Comparison of ENCODE assay signal across 20 cellular contexts in the genomic region with DNA sequence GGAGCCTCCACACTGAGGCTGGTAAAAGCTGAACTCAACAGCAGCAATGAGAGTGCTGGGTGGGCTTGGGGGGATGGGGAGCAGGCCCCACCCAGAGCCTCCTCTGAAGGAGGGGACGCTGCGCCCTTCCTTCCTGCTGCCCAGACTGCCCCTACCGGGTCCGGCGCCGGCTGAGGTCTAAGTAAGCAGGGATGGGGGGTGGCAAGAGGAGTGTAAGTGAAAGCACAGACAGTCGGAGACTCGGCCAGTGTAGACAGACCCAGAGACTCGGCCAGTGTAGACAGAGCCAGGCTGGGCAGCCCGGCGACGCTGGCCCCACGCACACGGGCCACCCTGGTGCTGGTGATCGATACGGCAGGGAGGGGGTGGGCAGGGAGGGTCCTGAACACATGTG. TPM values are rescaled to one million over a fixed set of nuclear protein-coding genes. Genes with fewer than 3 reads are reported as not detected.
DNase-seq lines count a peak whose midpoint lies in the region; ATAC-seq, FAIRE-seq and TF ChIP-seq lines count a peak whose summit lies in the region.
"Had no signal": no experiment of that assay in that cellular context is flagged by ENCODE, and none has a peak within 500 bp of the region (broad histone marks: within the 10 kb centered on the region; RNA-seq: fewer than 3 reads in every experiment).

No MANE protein-coding gene starts in this region.

- TF ChIP-seq EP300 in HepG2 (IDR thresholded peaks at IDR 0.05; ENCODE audit: low read depth in 2 of 2, low read length in 2 of 2) (no peak), HepG2 (CRISPR knock-in tag; IDR thresholded peaks at IDR 0.05; ENCODE audit: borderline replicate concordance) (no peak)

- in situ Hi-C loops in HepG2 (cut with HindIII; ENCODE audit: extremely low pct_ligation_motif_present, low pct_unique_long_range_greater_than_20kb): no loop called here

- H3K4me3 Mint-ChIP-seq in glutamatergic neuron (ENCODE audit: unreplicated experiment): no peak overlapping the region

- FAIRE-seq in HepG2 (lab: Jason Lieb, UNC): no peak
- no peak for FAIRE-seq in GM12891 (lab: Jason Lieb, UNC)
- FAIRE-seq: GM18507, H54, RCC 7860 had no signal

- H3K27me3 ChIP-seq in HepG2 (ENCODE audit: control insufficient read depth in 1 of 2, insufficient read depth in 2 of 2, low read length in 2 of 2) (no peaks in the 10 kb centered on the region), right lobe of liver (no peaks in the 10 kb centered on the region), spleen (replicated peaks in 1 of 7) (peaks cover 0 to 22% (median 7%) of the 10 kb centered on the region in 7 donors)
- H3K27me3 ChIP-seq: MG63, SJCRH30 had no signal

- H4K20me1 ChIP-seq in HepG2 (ENCODE audit: insufficient read depth, low read length): peaks cover 7% of the 10 kb centered on the region; the same call in 1 of the 2 replicates
- H4K20me1 ChIP-seq in OCI-LY7 (ENCODE audit: insufficient read depth, low read length): no peaks in the 10 kb centered on the region

- H3K27me3 Mint-ChIP-seq in glutamatergic neuron (ENCODE audit: unreplicated experiment): peaks cover under 1% of the 10 kb centered on the region

- TF ChIP-seq CTCF in HepG2 (CRISPR knock-in tag; IDR thresholded peaks at IDR 0.05) (no peak), right lobe of liver (IDR thresholded peaks at IDR 0.05) (no peak), OCI-LY7 (conservative IDR thresholded peaks at IDR 0.05; ENCODE audit: low read length) (no peak), glutamatergic neuron (IDR thresholded peaks at IDR 0.05; ENCODE audit: partially characterized antibody, unreplicated experiment) (no peak), spleen (IDR thresholded peaks at IDR 0.05 in 8 of 11, conservative IDR thresholded peaks at IDR 0.05 in 3 of 11) (no peak)

- H3K4me1 ChIP-seq in HepG2 (ENCODE audit: insufficient read depth, low read length) (peaks cover 38% of the 10 kb centered on the region), right lobe of liver (peaks cover 0 to 10% (median 2%) of the 10 kb centered on the region in 4 donors), OCI-LY7 (ENCODE audit: insufficient read depth, low read length, poor library complexity, severe bottlenecking) (peaks cover 15% of the 10 kb centered on the region), spleen (peaks cover 7 to 44% (median 26%) of the 10 kb centered on the region in 6 donors)

- H2AFZ ChIP-seq in HepG2 (ENCODE audit: low read length) (no peak overlapping the region), OCI-LY7 (ENCODE audit: low read length) (no peak overlapping the region)

- peaks cover 4% of the 10 kb centered on the region for H3K4me1 Mint-ChIP-seq in glutamatergic neuron (ENCODE audit: low read depth, unreplicated experiment)

- no peak for TF ChIP-seq RAD21 in HepG2 (CRISPR knock-in tag; IDR thresholded peaks at IDR 0.05)

- no peak for ATAC-seq in HepG2
- no peak for ATAC-seq in right lobe of liver

- no peak for TF ChIP-seq POLR2A in HepG2 (IDR thresholded peaks at IDR 0.05; ENCODE audit: insufficient read depth in 1 of 2, low read depth in 2 of 2, low read length in 2 of 2)
- TF ChIP-seq POLR2A in right lobe of liver (IDR thresholded peaks at IDR 0.05): no peak
- TF ChIP-seq POLR2A in spleen (IDR thresholded peaks at IDR 0.05): no peak
- TF ChIP-seq POLR2A in GM12891 (IDR thresholded peaks at IDR 0.05; ENCODE audit: low read depth, low read length): no peak

- CTCF ChIA-PET in HepG2 (lab: Yijun Ruan, JAX; ENCODE audit: low intra/inter-chr PET ratio, low total read pairs): no interaction called here
- CTCF ChIA-PET in OCI-LY7 (lab: Charles Lee; ENCODE audit: unreplicated experiment): no interaction called here

- WGBS in HepG2 (ENCODE audit: low lambda C conversion rate): 95% methylated on average over 11 of the region's 16 CpGs
- WGBS in right lobe of liver (ENCODE audit: insufficient coverage, low coverage, low lambda C conversion rate, missing lambda C conversion rate): 93% methylated on average over 3 of the region's 16 CpGs
- WGBS in spleen, 5 donors: 89 to 94% (median 90%) methylated on average over 14 to 16 of the region's 16 CpGs

- no peaks in the 10 kb centered on the region for H3K79me2 ChIP-seq in HepG2 (ENCODE audit: insufficient read depth, low read length)
- no peaks in the 10 kb centered on the region for H3K79me2 ChIP-seq in OCI-LY7 (ENCODE audit: insufficient read depth, low read depth, low read length)

- no peaks in the 10 kb centered on the region for H3K36me3 Mint-ChIP-seq in glutamatergic neuron (ENCODE audit: unreplicated experiment)

- H3K4me3 ChIP-seq in HepG2 (replicated peaks in 1 of 3; ENCODE audit: insufficient read depth in 1 of 3, low read depth in 2 of 3, low read length in 3 of 3): no peak overlapping the region
- no peak overlapping the region for H3K4me3 ChIP-seq in right lobe of liver
- H3K4me3 ChIP-seq in OCI-LY7 (ENCODE audit: low read depth, low read length, poor library complexity, severe bottlenecking): no peak overlapping the region
- H3K4me3 ChIP-seq in spleen: no peak overlapping the region
- H3K4me3 ChIP-seq: MG63, SJCRH30 had no signal

- H3K36me3 ChIP-seq in HepG2 (replicated peaks in 1 of 2; ENCODE audit: control insufficient read depth in 1 of 2, insufficient read depth in 2 of 2, low read length in 2 of 2): peaks cover 8 to 28% of the 10 kb centered on the region in 2 experiments
- peaks cover 0 to 4% (median 0%) of the 10 kb centered on the region in 4 donors for H3K36me3 ChIP-seq in right lobe of liver
- peaks cover 17% of the 10 kb centered on the region; the same call in 1 of the 2 replicates for H3K36me3 ChIP-seq in OCI-LY7 (ENCODE audit: insufficient read depth, low read length)
- H3K36me3 ChIP-seq in spleen: peaks cover 0 to 27% (median 8%) of the 10 kb centered on the region in 6 donors

- H3K4me2 ChIP-seq in HepG2 (ENCODE audit: low read depth, low read length) (no peak overlapping the region), OCI-LY7 (ENCODE audit: low read length) (no peak overlapping the region)
- H3K4me2 ChIP-seq: KMS-11 had no signal

- intact Hi-C loops in HepG2 (cut with micrococcal nuclease; ENCODE audit: unreplicated experiment): loop anchor here (5.0 kb wide), 1 partner anchor 161 kb away; no protein-coding TSS in a partner anchor
- intact Hi-C loops in right lobe of liver (cut with DNase I): no loop called here
- intact Hi-C loops in OCI-LY7 (cut with micrococcal nuclease; ENCODE audit: unreplicated experiment): loop anchor here (5.0 kb wide), 2 partner anchors 146 to 161 kb away; partner anchors contain the start of gene NRARP
- intact Hi-C loops in spleen (cut with DNase I; ENCODE audit: low total_unique reads): no loop called here

- DNase-seq in HepG2 (ENCODE audit: low spot score): no peak
- DNase-seq in right lobe of liver: no peak
- DNase-seq in OCI-LY7 (ENCODE audit: low spot score): no peak
- peak; percentile 16 for DNase-seq in glutamatergic neuron
- DNase-seq in spleen: peak; percentile 69
- DNase-seq in GM12891 (ENCODE audit: insufficient read length, low spot score): no peak
- DNase-seq in medulla oblongata (ENCODE audit: extremely low spot score): no peak
- DNase-seq: MG63, NCI-H1092 treated with DMSO at 0.1 percent for 48 hours, NCI-H187 treated with DMSO at 0.1 percent for 48 hours, NCI-H2171, SJCRH30 had no signal

- peaks cover 2% of the 10 kb centered on the region for H3K9me3 Mint-ChIP-seq in glutamatergic neuron (ENCODE audit: unreplicated experiment)

- no peaks in the 10 kb centered on the region for H3K9me2 ChIP-seq in OCI-LY7 (ENCODE audit: insufficient read depth, low read length)

- POLR2A ChIA-PET in HepG2 (lab: Yijun Ruan, JAX): interaction anchor here (1.0 to 3.3 kb wide), 3 partner anchors 11 to 146 kb away, joined by 3 to 12 read pairs (median 4); partner anchors contain the start of genes EXD3, NOXA1, NRARP and NSMF
- POLR2A ChIA-PET in OCI-LY7 (lab: Charles Lee): no interaction called here

- BruUV-seq in HepG2 (replicated peaks; lab: Mats Ljungman, UMichigan) (no TSS peak), OCI-LY7 (replicated peaks; lab: Mats Ljungman, UMichigan) (TSS peak; percentile 83)

- no peaks in the 10 kb centered on the region for H3K9me3 ChIP-seq in HepG2 (ENCODE audit: low read length)
- H3K9me3 ChIP-seq in right lobe of liver: no peaks in the 10 kb centered on the region
- H3K9me3 ChIP-seq in OCI-LY7 (ENCODE audit: low read length): no peaks in the 10 kb centered on the region
- H3K9me3 ChIP-seq in spleen: no peaks in the 10 kb centered on the region
- H3K9me3 ChIP-seq: MG63, SJCRH30 had no signal

- H3K27ac ChIP-seq in HepG2 (ENCODE audit: extremely low read length, insufficient read depth, low read length) (no peak overlapping the region), right lobe of liver (no peak overlapping the region), OCI-LY7 (ENCODE audit: low read depth, low read length, poor library complexity, severe bottlenecking) (no peak overlapping the region), spleen (no peak overlapping the region)
- H3K27ac ChIP-seq: HL-60, KMS-11, SJCRH30 had no signal

- H3K27ac Mint-ChIP-seq in glutamatergic neuron (ENCODE audit: unreplicated experiment): no peak overlapping the region

- H3K9ac ChIP-seq in HepG2 (ENCODE audit: insufficient read depth, low read depth, low read length): no peak overlapping the region
- H3K9ac ChIP-seq: KMS-11 had no signal

RNA-seq across cellular contexts. Expression of gene ENTPD8, which starts 7.4 kb away (rescaled TPM):
- total RNA-seq in HepG2 (2016; rRNA removed; fragmentation: Illumina TruSeq; extraction: Trizol) (0.21 and 0.44 TPM in 2 replicates), right lobe of liver (10 to 100 TPM in 2 of 6 experiments, 1 to 10 TPM in 4; 3.3 to 11.5 (median 7.5) TPM), OCI-LY7 (2022) (not detected in 2 replicates), glutamatergic neuron (ENCODE audit: unreplicated experiment) (1.0 TPM), spleen (under 1 TPM in 3 of 7 donors, not detected in 4; 0.26 to 0.37 (median 0.28) TPM)
- 0.09 and 0.20 TPM in 2 replicates for total RNA-seq in HepG2 (2016; cell fraction: cytosol; rRNA removed; fragmentation: Illumina TruSeq; extraction: Trizol; ENCODE audit: low read depth)
- 0.33 and 0.43 TPM in 2 replicates for total RNA-seq in HepG2 (2016; cell fraction: insoluble cytoplasmic fraction; rRNA removed; fragmentation: Illumina TruSeq; extraction: Trizol)
- total RNA-seq in HepG2 (2016; cell fraction: membrane; rRNA removed; fragmentation: Illumina TruSeq; extraction: Trizol): 0.21 and 0.37 TPM in 2 replicates
- 0.28 and 0.34 TPM in 2 replicates for total RNA-seq in HepG2 (2016; cell fraction: nucleus; rRNA removed; fragmentation: Illumina TruSeq; extraction: Trizol)
- polyA plus RNA-seq in HepG2 (2011; rRNA removed) (0.26 and 0.38 TPM in 2 replicates), spleen (under 1 TPM; 0.07 to 0.10 (median 0.09) TPM)
- 0.21 and 0.30 TPM in 2 replicates for polyA plus RNA-seq in HepG2 (2011; cell fraction: cytosol; rRNA removed)
- 3.0 and 3.2 TPM in 2 replicates for polyA plus RNA-seq in HepG2 (2011; cell fraction: nucleus; rRNA removed)
- polyA plus RNA-seq in HepG2 (2012): 0.35 and 0.44 TPM in 2 replicates
- 0.05 and 0.14 TPM in 2 replicates for polyA plus RNA-seq in HepG2 (2016; cell fraction: cytosol; fragmentation: Illumina TruSeq; extraction: Trizol; ENCODE audit: low read depth)
- polyA plus RNA-seq in HepG2 (2016; cell fraction: insoluble cytoplasmic fraction; fragmentation: Illumina TruSeq; extraction: Trizol; ENCODE audit: low read depth): 0.25 TPM in 1 of 2 replicates, not detected in the other
- polyA plus RNA-seq in HepG2 (2016; cell fraction: membrane; fragmentation: Illumina TruSeq; extraction: Trizol; ENCODE audit: low read depth): 0.08 and 0.15 TPM in 2 replicates
- polyA plus RNA-seq in HepG2 (2016; cell fraction: nucleus; fragmentation: Illumina TruSeq; extraction: Trizol; ENCODE audit: insufficient read depth, low read depth): 0.79 and 0.97 TPM in 2 replicates
- polyA minus RNA-seq in HepG2 (2011; rRNA and poly(A)+ RNA removed; ENCODE audit: low replicate concordance): 0.26 TPM in 1 of 2 replicates, not detected in the other
- polyA minus RNA-seq in HepG2 (2011; cell fraction: cytosol; rRNA and poly(A)+ RNA removed): not detected in 2 replicates
- 0.26 and 0.37 TPM in 2 replicates for polyA minus RNA-seq in HepG2 (2011; cell fraction: nucleus; rRNA and poly(A)+ RNA removed)
- not detected in 2 replicates for total RNA-seq in OCI-LY7 (2014; rRNA removed; shearing (Covaris generic))
- not detected for polyA plus RNA-seq in GM12891 (2012; ENCODE audit: low read depth, missing spikeins)
- total RNA-seq: NCI-H460, SJCRH30 had no signal
- polyA plus RNA-seq: AG04450, BJ had no signal

RNA-seq across cellular contexts. Expression of gene NSMF, which starts 10.6 kb away (rescaled TPM):
- 38.3 and 44.3 TPM in 2 replicates for total RNA-seq in HepG2 (2016; rRNA removed; fragmentation: Illumina TruSeq; extraction: Trizol)
- 35.6 and 45.0 TPM in 2 replicates for total RNA-seq in HepG2 (2016; cell fraction: cytosol; rRNA removed; fragmentation: Illumina TruSeq; extraction: Trizol; ENCODE audit: low read depth)
- total RNA-seq in HepG2 (2016; cell fraction: insoluble cytoplasmic fraction; rRNA removed; fragmentation: Illumina TruSeq; extraction: Trizol): 31.9 and 43.2 TPM in 2 replicates
- total RNA-seq in HepG2 (2016; cell fraction: membrane; rRNA removed; fragmentation: Illumina TruSeq; extraction: Trizol): 88.7 and 95.2 TPM in 2 replicates
- total RNA-seq in HepG2 (2016; cell fraction: nucleus; rRNA removed; fragmentation: Illumina TruSeq; extraction: Trizol): 47.8 and 56.5 TPM in 2 replicates
- polyA plus RNA-seq in HepG2 (2011; rRNA removed): 183 and 271 TPM in 2 replicates
- 147 and 184 TPM in 2 replicates for polyA plus RNA-seq in HepG2 (2011; cell fraction: cytosol; rRNA removed)
- polyA plus RNA-seq in HepG2 (2011; cell fraction: nucleus; rRNA removed): 1,153 and 1,227 TPM in 2 replicates
- polyA plus RNA-seq in HepG2 (2012): 143 and 184 TPM in 2 replicates
- 80.1 and 97.0 TPM in 2 replicates for polyA plus RNA-seq in HepG2 (2016; cell fraction: cytosol; fragmentation: Illumina TruSeq; extraction: Trizol; ENCODE audit: low read depth)
- 62.3 and 80.0 TPM in 2 replicates for polyA plus RNA-seq in HepG2 (2016; cell fraction: insoluble cytoplasmic fraction; fragmentation: Illumina TruSeq; extraction: Trizol; ENCODE audit: low read depth)
- polyA plus RNA-seq in HepG2 (2016; cell fraction: membrane; fragmentation: Illumina TruSeq; extraction: Trizol; ENCODE audit: low read depth): 159 and 160 TPM in 2 replicates
- 179 and 193 TPM in 2 replicates for polyA plus RNA-seq in HepG2 (2016; cell fraction: nucleus; fragmentation: Illumina TruSeq; extraction: Trizol; ENCODE audit: insufficient read depth, low read depth)
- 64.9 and 155 TPM in 2 replicates for polyA minus RNA-seq in HepG2 (2011; rRNA and poly(A)+ RNA removed; ENCODE audit: low replicate concordance)
- 76.5 and 105 TPM in 2 replicates for polyA minus RNA-seq in HepG2 (2011; cell fraction: cytosol; rRNA and poly(A)+ RNA removed)
- polyA minus RNA-seq in HepG2 (2011; cell fraction: nucleus; rRNA and poly(A)+ RNA removed): 147 and 159 TPM in 2 replicates
- 10 to 100 TPM; 15.6 to 55.4 (median 20.1) TPM for total RNA-seq in right lobe of liver
- 15.8 and 20.3 TPM in 2 replicates for total RNA-seq in OCI-LY7 (2014; rRNA removed; shearing (Covaris generic))
- total RNA-seq in OCI-LY7 (2022): 29.0 and 29.8 TPM in 2 replicates
- total RNA-seq in glutamatergic neuron (ENCODE audit: unreplicated experiment): 131 TPM
- 10 to 100 TPM; 21.8 to 39.0 (median 25.5) TPM for total RNA-seq in spleen
- polyA plus RNA-seq in spleen: 10 to 100 TPM; 21.8 to 49.3 (median 26.7) TPM
- 18.6 TPM for polyA plus RNA-seq in GM12891 (2012; ENCODE audit: low read depth, missing spikeins)

RNA-seq across cellular contexts. Expression of gene NOXA1, which starts 25.4 kb away (rescaled TPM):
- total RNA-seq in HepG2 (2016; rRNA removed; fragmentation: Illumina TruSeq; extraction: Trizol): 0.63 and 1.2 TPM in 2 replicates
- total RNA-seq in HepG2 (2016; cell fraction: cytosol; rRNA removed; fragmentation: Illumina TruSeq; extraction: Trizol; ENCODE audit: low read depth): 0.81 and 1.1 TPM in 2 replicates
- total RNA-seq in HepG2 (2016; cell fraction: insoluble cytoplasmic fraction; rRNA removed; fragmentation: Illumina TruSeq; extraction: Trizol): 0.82 and 1.9 TPM in 2 replicates
- 0.46 and 1.00 TPM in 2 replicates for total RNA-seq in HepG2 (2016; cell fraction: membrane; rRNA removed; fragmentation: Illumina TruSeq; extraction: Trizol)
- 1.6 and 2.0 TPM in 2 replicates for total RNA-seq in HepG2 (2016; cell fraction: nucleus; rRNA removed; fragmentation: Illumina TruSeq; extraction: Trizol)
- polyA plus RNA-seq in HepG2 (2011; rRNA removed): 0.78 and 2.1 TPM in 2 replicates
- 0.53 and 1.0 TPM in 2 replicates for polyA plus RNA-seq in HepG2 (2011; cell fraction: cytosol; rRNA removed)
- polyA plus RNA-seq in HepG2 (2011; cell fraction: nucleus; rRNA removed): 17.1 and 17.5 TPM in 2 replicates
- polyA plus RNA-seq in HepG2 (2012): 0.76 and 1.0 TPM in 2 replicates
- polyA plus RNA-seq in HepG2 (2016; cell fraction: cytosol; fragmentation: Illumina TruSeq; extraction: Trizol; ENCODE audit: low read depth): 0.60 and 0.67 TPM in 2 replicates
- 0.39 and 0.46 TPM in 2 replicates for polyA plus RNA-seq in HepG2 (2016; cell fraction: insoluble cytoplasmic fraction; fragmentation: Illumina TruSeq; extraction: Trizol; ENCODE audit: low read depth)
- 0.44 and 0.56 TPM in 2 replicates for polyA plus RNA-seq in HepG2 (2016; cell fraction: membrane; fragmentation: Illumina TruSeq; extraction: Trizol; ENCODE audit: low read depth)
- polyA plus RNA-seq in HepG2 (2016; cell fraction: nucleus; fragmentation: Illumina TruSeq; extraction: Trizol; ENCODE audit: insufficient read depth, low read depth): 3.7 and 3.8 TPM in 2 replicates
- 0.44 and 0.61 TPM in 2 replicates for polyA minus RNA-seq in HepG2 (2011; rRNA and poly(A)+ RNA removed; ENCODE audit: low replicate concordance)
- 0.44 TPM in 1 of 2 replicates, not detected in the other for polyA minus RNA-seq in HepG2 (2011; cell fraction: cytosol; rRNA and poly(A)+ RNA removed)
- 1.8 and 3.4 TPM in 2 replicates for polyA minus RNA-seq in HepG2 (2011; cell fraction: nucleus; rRNA and poly(A)+ RNA removed)
- 1 to 10 TPM; 4.7 to 8.0 (median 5.7) TPM for total RNA-seq in right lobe of liver
- total RNA-seq in OCI-LY7 (2014; rRNA removed; shearing (Covaris generic)): not detected in 2 replicates
- not detected in 2 replicates for total RNA-seq in OCI-LY7 (2022)
- 2.6 TPM for total RNA-seq in glutamatergic neuron (ENCODE audit: unreplicated experiment)
- 10 to 100 TPM in 2 of 7 donors, 1 to 10 TPM in 5; 1.9 to 15.0 (median 5.3) TPM for total RNA-seq in spleen
- polyA plus RNA-seq in spleen: 10 to 100 TPM in 1 of 3 donors, 1 to 10 TPM in 2; 3.2 to 10.7 (median 7.8) TPM
- polyA plus RNA-seq in GM12891 (2012; ENCODE audit: low read depth, missing spikeins): 0.89 TPM
- total RNA-seq: SJCRH30 had no signal

RNA-seq across cellular contexts. Expression of gene EXD3, which starts 25.6 kb away (rescaled TPM):
- 1.3 and 2.7 TPM in 2 replicates for total RNA-seq in HepG2 (2016; rRNA removed; fragmentation: Illumina TruSeq; extraction: Trizol)
- 1.1 and 1.7 TPM in 2 replicates for total RNA-seq in HepG2 (2016; cell fraction: cytosol; rRNA removed; fragmentation: Illumina TruSeq; extraction: Trizol; ENCODE audit: low read depth)
- total RNA-seq in HepG2 (2016; cell fraction: insoluble cytoplasmic fraction; rRNA removed; fragmentation: Illumina TruSeq; extraction: Trizol): 1.3 and 3.1 TPM in 2 replicates
- 1.6 and 2.4 TPM in 2 replicates for total RNA-seq in HepG2 (2016; cell fraction: membrane; rRNA removed; fragmentation: Illumina TruSeq; extraction: Trizol)
- total RNA-seq in HepG2 (2016; cell fraction: nucleus; rRNA removed; fragmentation: Illumina TruSeq; extraction: Trizol): 3.0 and 3.1 TPM in 2 replicates
- polyA plus RNA-seq in HepG2 (2011; rRNA removed): 4.8 and 9.1 TPM in 2 replicates
- polyA plus RNA-seq in HepG2 (2011; cell fraction: cytosol; rRNA removed): 1.6 and 3.2 TPM in 2 replicates
- polyA plus RNA-seq in HepG2 (2011; cell fraction: nucleus; rRNA removed): 82.5 and 82.6 TPM in 2 replicates
- polyA plus RNA-seq in HepG2 (2012): 4.7 and 9.6 TPM in 2 replicates
- polyA plus RNA-seq in HepG2 (2016; cell fraction: cytosol; fragmentation: Illumina TruSeq; extraction: Trizol; ENCODE audit: low read depth): 3.8 and 4.6 TPM in 2 replicates
- polyA plus RNA-seq in HepG2 (2016; cell fraction: insoluble cytoplasmic fraction; fragmentation: Illumina TruSeq; extraction: Trizol; ENCODE audit: low read depth): 2.3 and 2.8 TPM in 2 replicates
- 5.3 and 6.7 TPM in 2 replicates for polyA plus RNA-seq in HepG2 (2016; cell fraction: membrane; fragmentation: Illumina TruSeq; extraction: Trizol; ENCODE audit: low read depth)
- polyA plus RNA-seq in HepG2 (2016; cell fraction: nucleus; fragmentation: Illumina TruSeq; extraction: Trizol; ENCODE audit: insufficient read depth, low read depth): 8.9 and 9.7 TPM in 2 replicates
- 3.4 and 4.2 TPM in 2 replicates for polyA minus RNA-seq in HepG2 (2011; rRNA and poly(A)+ RNA removed; ENCODE audit: low replicate concordance)
- 0.62 and 2.6 TPM in 2 replicates for polyA minus RNA-seq in HepG2 (2011; cell fraction: cytosol; rRNA and poly(A)+ RNA removed)
- 6.6 and 9.0 TPM in 2 replicates for polyA minus RNA-seq in HepG2 (2011; cell fraction: nucleus; rRNA and poly(A)+ RNA removed)
- 10 to 100 TPM in 3 of 6 experiments, 1 to 10 TPM in 3; 3.3 to 14.4 (median 10.6) TPM for total RNA-seq in right lobe of liver
- total RNA-seq in OCI-LY7 (2014; rRNA removed; shearing (Covaris generic)): 14.2 and 27.0 TPM in 2 replicates
- total RNA-seq in OCI-LY7 (2022): 20.8 and 27.0 TPM in 2 replicates
- 24.5 TPM for total RNA-seq in glutamatergic neuron (ENCODE audit: unreplicated experiment)
- 10 to 100 TPM; 14.5 to 52.8 (median 29.8) TPM for total RNA-seq in spleen
- polyA plus RNA-seq in spleen: 10 to 100 TPM; 15.6 to 62.3 (median 43.4) TPM
- polyA plus RNA-seq in GM12891 (2012; ENCODE audit: low read depth, missing spikeins): 8.5 TPM

Comparison
In these comparisons a context has a peak if more than half of its experiments do, and no peak if none do; other contexts are left out.
1. intact Hi-C loops: an anchor here in HepG2 (5.0 kb wide) and OCI-LY7 (5.0 kb wide); none called in right lobe of liver and spleen.
2. DNase-seq: peak in glutamatergic neuron (single experiment) and spleen (single experiment); none in HepG2 (single experiment), right lobe of liver (0 of 3), OCI-LY7 (single experiment), GM12891 (single experiment) and medulla oblongata (single experiment).